ENCODE assay signal across 16 cellular contexts in genomic region chr2:112834379-112835014, GRCh38. TPM values are rescaled to one million over a fixed set of nuclear protein-coding genes. Genes with fewer than 3 reads are reported as not detected.
DNase-seq lines count a peak whose midpoint lies in the region; ATAC-seq, FAIRE-seq and TF ChIP-seq lines count a peak whose summit lies in the region.
"Had no signal": no experiment of that assay in that cellular context is flagged by ENCODE, and none has a peak within 500 bp of the region (broad histone marks: within the 10 kb centered on the region; RNA-seq: fewer than 3 reads in every experiment).

No MANE protein-coding gene starts in this region.

- DNase-seq in A549 (ENCODE audit: low read depth in 1 of 2, low spot score in 1 of 2) = peak in 1 of 2 experiments; percentile 20
- DNase-seq in mammary epithelial cell = no peak
- no peak for DNase-seq in head of caudate nucleus
- no peak for DNase-seq in OCI-M1 (lab: John Stamatoyannopoulos, UW)
- no peak for DNase-seq in T-helper 2 cell
- DNase-seq: central memory CD4-positive, alpha-beta T cell; erythroblast; KG1; NCI-H187 treated with DMSO at 0.1 percent for 48 hours; SJCRH30; stimulated activated CD4-positive, alpha-beta T cell treated with anti-CD3 and anti-CD28 coated beads, Interleukin-12 subunit alpha, Interleukin-12 subunit beta, amount 100 ng/mL, for 4 hours had no signal

- intact Hi-C loops in mammary epithelial cell (cut with micrococcal nuclease) = no loop called here
- intact Hi-C loops in head of caudate nucleus (cut with DNase I) = no loop called here

- peak overlapping the region; percentile 39; the same call in 2 of the 3 replicates for H3K4me2 ChIP-seq in A549
- H3K4me2 ChIP-seq in mammary epithelial cell (ENCODE audit: insufficient read depth, low read depth, low read length) = peak overlapping the region; percentile 88

- H3K36me3 ChIP-seq in mammary epithelial cell (ENCODE audit: insufficient read depth, low read length) = peaks cover 18% of the 10 kb centered on the region
- no peaks in the 10 kb centered on the region for H3K36me3 ChIP-seq in liver (ENCODE audit: control insufficient read depth in 4 of 4, insufficient read depth in 3 of 4, low read depth in 1 of 4, low read length in 3 of 4)
- H3K36me3 ChIP-seq: SJCRH30, suprapubic skin had no signal

- no peak for TF ChIP-seq POLR2A in A549 (IDR thresholded peaks at IDR 0.05; ENCODE audit: low read length)

- POLR2A ChIA-PET in A549 (lab: Yijun Ruan, JAX) = no interaction called here

- peaks cover 41% of the 10 kb centered on the region for H3K79me2 ChIP-seq in mammary epithelial cell (ENCODE audit: insufficient read depth, low read length)

- TF ChIP-seq CTCF in A549 (IDR thresholded peaks at IDR 0.05) (no peak), mammary epithelial cell (conservative IDR thresholded peaks at IDR 0.05 in 1 of 2, IDR thresholded peaks at IDR 0.05 in 1 of 2; ENCODE audit: extremely low read depth in 1 of 2, insufficient read depth in 1 of 2, low read depth in 1 of 2, low read length in 2 of 2) (no peak), liver (IDR thresholded peaks at IDR 0.05; ENCODE audit: low read depth, low read length, missing input control) (no peak)

- H3K4me1 ChIP-seq in A549 (peaks cover 15% of the 10 kb centered on the region), mammary epithelial cell (ENCODE audit: insufficient read depth, low read length) (peaks cover 47% of the 10 kb centered on the region), liver (ENCODE audit: control insufficient read depth in 4 of 4, insufficient read depth in 4 of 4, low read length in 3 of 4) (peaks cover 3 to 10% (median 8%) of the 10 kb centered on the region in 4 donors)
- H3K4me1 ChIP-seq: SJCRH30 had no signal

- H4K20me1 ChIP-seq in mammary epithelial cell (ENCODE audit: insufficient read depth, low read length) = no peaks in the 10 kb centered on the region

- H3K4me3 ChIP-seq in A549 (no peak overlapping the region), mammary epithelial cell (replicated peaks in 1 of 3; ENCODE audit: insufficient read depth in 1 of 3, low read depth in 2 of 3, low read length in 3 of 3) (peak overlapping the region; percentile 44 to 57 (median 44)), liver (ENCODE audit: low read depth in 1 of 3, low read length in 3 of 3) (no peak overlapping the region)
- H3K4me3 ChIP-seq: SJCRH30, suprapubic skin had no signal

- H3K27ac ChIP-seq in A549 (peak overlapping the region in 1 of 2 experiments; percentile 48; a peak in 2 of 6 replicates), mammary epithelial cell (ENCODE audit: insufficient read depth, low read depth, low read length) (peak overlapping the region; percentile 88), liver (ENCODE audit: low read depth in 1 of 2, low read length in 2 of 2) (peak overlapping the region in 1 of 2 donors; percentile 9)
- H3K27ac ChIP-seq: SJCRH30, suprapubic skin had no signal

- no peak for ATAC-seq in A549
- no peak for ATAC-seq in HG03175 (IDR thresholded peaks at IDR 0.05; ENCODE audit: unreplicated experiment)

- CTCF ChIA-PET in A549 (lab: Yijun Ruan, JAX) = interaction anchor here (1.5 to 3.5 kb wide), 2 partner anchors 85 to 107 kb away, joined by 5 to 11 read pairs; no protein-coding TSS in a partner anchor
- CTCF ChIA-PET in mammary epithelial cell (lab: Charles Lee; ENCODE audit: low non-redundant PET) = no interaction called here

- TF ChIP-seq RAD21 in A549 (conservative IDR thresholded peaks at IDR 0.05 in 1 of 2, IDR thresholded peaks at IDR 0.05 in 1 of 2) = no peak
- no peak for TF ChIP-seq RAD21 in Ishikawa (IDR thresholded peaks at IDR 0.05; ENCODE audit: low read depth)
- peak; percentile 18 to 32 for TF ChIP-seq RAD21 in liver (IDR thresholded peaks at IDR 0.05)

- dilution Hi-C loops in mammary epithelial cell (cut with HindIII; ENCODE audit: low sequenced_read_pairs) = loop anchor here (5.0 kb wide), 3 partner anchors 43 to 103 kb away; no protein-coding TSS in a partner anchor

- H3K9ac ChIP-seq in mammary epithelial cell (ENCODE audit: insufficient read depth, low read length) (peak overlapping the region; percentile 46), liver (ENCODE audit: low read depth in 1 of 2, low read length in 2 of 2) (no peak overlapping the region)

- 22% methylated on average over 1 of the region's 1 CpG for WGBS in A549 (ENCODE audit: missing lambda C conversion rate)
- WGBS in mammary epithelial cell (ENCODE audit: low coverage, missing lambda C conversion rate) = 29% methylated on average over 1 of the region's 1 CpG
- 28% methylated on average over 1 of the region's 1 CpG for WGBS in liver

- no peak overlapping the region for H2AFZ ChIP-seq in mammary epithelial cell (ENCODE audit: low read depth, low read length)

- TF ChIP-seq EP300 in A549 (IDR thresholded peaks at IDR 0.05) = no peak
- no peak for TF ChIP-seq EP300 in Ishikawa (IDR thresholded peaks at IDR 0.05; ENCODE audit: borderline replicate concordance)

- no peaks in the 10 kb centered on the region for H3K9me3 ChIP-seq in A549
- H3K9me3 ChIP-seq in mammary epithelial cell (replicated peaks; ENCODE audit: insufficient read depth, low read length) = no peaks in the 10 kb centered on the region
- H3K9me3 ChIP-seq in liver (ENCODE audit: control insufficient read depth in 4 of 4, low read length in 3 of 4) = no peaks in the 10 kb centered on the region
- H3K9me3 ChIP-seq: SJCRH30, suprapubic skin had no signal

- in situ Hi-C loops in mammary epithelial cell (cut with MboI; ENCODE audit: low sequenced_read_pairs in 2 of 2) = no loop called here

- no peaks in the 10 kb centered on the region for H3K27me3 ChIP-seq in mammary epithelial cell (ENCODE audit: insufficient read depth, low read length)
- H3K27me3 ChIP-seq in liver (ENCODE audit: control insufficient read depth in 4 of 4, insufficient read depth in 4 of 4, low read length in 3 of 4) = no peaks in the 10 kb centered on the region
- H3K27me3 ChIP-seq: SJCRH30, suprapubic skin had no signal

- no TSS peak for BruUV-seq in mammary epithelial cell (replicated peaks; lab: Mats Ljungman, UMichigan)

- no peak for FAIRE-seq in A549 (lab: Jason Lieb, UNC)
- FAIRE-seq: D721Med had no signal

TF ChIP-seq in A549, 52 proteins besides CTCF, POLR2A, EP300 and RAD21 (continues in another document):
- TF ChIP-seq RCOR1 (IDR thresholded peaks at IDR 0.05; ENCODE audit: low read depth, low read length) (no peak), CHD2 (IDR thresholded peaks at IDR 0.05; ENCODE audit: low read length, partially characterized antibody) (no peak), PBX3 (IDR thresholded peaks at IDR 0.05) (no peak)

TF ChIP-seq in Ishikawa, 13 proteins besides CTCF, POLR2A, EP300 and RAD21:
- TF ChIP-seq CEBPB (IDR thresholded peaks at IDR 0.05) (no peak), NFIC (IDR thresholded peaks at IDR 0.05) (peak; percentile 51)
TF ChIP-seq in Ishikawa: peak in this region for 1.

TF ChIP-seq in liver, 16 proteins besides CTCF, POLR2A, EP300 and RAD21 (continues in another document):
- TF ChIP-seq NR2F2 (IDR thresholded peaks at IDR 0.05) (peak; percentile 48), HNF4A (conservative IDR thresholded peaks at IDR 0.05) (peak; percentile 72 to 73), FOXA1 (IDR thresholded peaks at IDR 0.05) (no peak), JUND (IDR thresholded peaks at IDR 0.05) (no peak), HNF4G (IDR thresholded peaks at IDR 0.05) (peak; percentile 57), EGR1 (IDR thresholded peaks at IDR 0.05; ENCODE audit: low read depth in 2 of 2) (no peak), YY1 (IDR thresholded peaks at IDR 0.05) (peak; percentile 50), ZBTB33 (IDR thresholded peaks at IDR 0.05) (no peak), TAF1 (conservative IDR thresholded peaks at IDR 0.05) (no peak), RXRA (IDR thresholded peaks at IDR 0.05) (peak in 1 of 2 donors; percentile 25)
- TF ChIP-seq, protein P1, sequence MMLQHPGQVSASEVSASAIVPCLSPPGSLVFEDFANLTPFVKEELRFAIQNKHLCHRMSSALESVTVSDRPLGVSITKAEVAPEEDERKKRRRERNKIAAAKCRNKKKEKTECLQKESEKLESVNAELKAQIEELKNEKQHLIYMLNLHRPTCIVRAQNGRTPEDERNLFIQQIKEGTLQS (IDR thresholded peaks at IDR 0.05) = no peak

RNA-seq across cellular contexts. Expression of gene IL1B, which starts 2.1 kb away (rescaled TPM):
- polyA plus RNA-seq in A549 (2011; rRNA removed) = 0.70 and 0.98 TPM in 2 replicates
- 0.38 and 0.41 TPM in 2 replicates for polyA plus RNA-seq in A549 (2012; cell fraction: cytosol; rRNA removed)
- 0.58 and 0.95 TPM in 2 replicates for polyA plus RNA-seq in A549 (2012; cell fraction: nucleus; rRNA removed)
- polyA plus RNA-seq in A549 (2017; fragmentation: RNase III; extraction: RNeasy Plus Mini Kit Qiagen cat#74134 plus additional on column Dnase treatment) = 0.14 to 0.54 TPM (median 0.38 TPM) in 3 replicates
- 0.88 and 1.8 TPM in 2 replicates for polyA minus RNA-seq in A549 (2011; rRNA and poly(A)+ RNA removed)
- 100 to 1,000 TPM in 1 of 2 donors, 1 to 10 TPM in 1; 5.0 to 219 TPM for total RNA-seq in mammary epithelial cell
- 161 TPM for polyA plus RNA-seq in mammary epithelial cell
- polyA minus RNA-seq in mammary epithelial cell = 268 TPM
- total RNA-seq in liver = 1 to 10 TPM; 1.0 to 3.1 TPM
- polyA plus RNA-seq in liver = under 1 TPM; 0.25 to 0.51 TPM
- total RNA-seq: SJCRH30 had no signal

RNA-seq across cellular contexts. Expression of gene IL1A, which starts 50.2 kb away (rescaled TPM):
- polyA plus RNA-seq in A549 (2011; rRNA removed) = 0.25 and 0.95 TPM in 2 replicates
- polyA plus RNA-seq in A549 (2012; cell fraction: cytosol; rRNA removed) = 0.10 and 0.12 TPM in 2 replicates
- 0.06 and 0.22 TPM in 2 replicates for polyA plus RNA-seq in A549 (2012; cell fraction: nucleus; rRNA removed)
- 0.10 to 0.11 TPM in 2 of 3 replicates, not detected in the other for polyA plus RNA-seq in A549 (2017; fragmentation: RNase III; extraction: RNeasy Plus Mini Kit Qiagen cat#74134 plus additional on column Dnase treatment)
- polyA minus RNA-seq in A549 (2011; rRNA and poly(A)+ RNA removed) = 0.50 TPM in 1 of 2 replicates, not detected in the other
- 100 to 1,000 TPM in 1 of 2 donors, 10 to 100 TPM in 1; 17.5 to 184 TPM for total RNA-seq in mammary epithelial cell
- 26.3 TPM for polyA plus RNA-seq in mammary epithelial cell
- 69.9 TPM for polyA minus RNA-seq in mammary epithelial cell
- under 1 TPM in 1 of 2 donors, not detected in 1; 0.05 TPM for total RNA-seq in liver
- polyA plus RNA-seq in liver = not detected
- total RNA-seq: SJCRH30 had no signal

Comparison
In these comparisons a context has a peak if more than half of its experiments do, and no peak if none do; other contexts are left out.
1. H3K4me3 ChIP-seq: peak in mammary epithelial cell (3 of 3); none in A549 (single experiment) and liver (0 of 3).
2. RNA of gene IL1B, which starts 2.1 kb away (polyA plus RNA-seq): 161 TPM in mammary epithelial cell (single experiment); 0.14 to 0.98 TPM in A549 and 0.25 to 0.51 TPM in liver; every median in the first group is over 10 times any median in the second.
3. RNA of gene IL1A, which starts 50.2 kb away (polyA plus RNA-seq): 26.3 TPM in mammary epithelial cell (single experiment); 0.06 to 0.95 TPM in A549 and not detected in liver; every median in the first group is over 10 times any median in the second.